In the genomic region with DNA sequence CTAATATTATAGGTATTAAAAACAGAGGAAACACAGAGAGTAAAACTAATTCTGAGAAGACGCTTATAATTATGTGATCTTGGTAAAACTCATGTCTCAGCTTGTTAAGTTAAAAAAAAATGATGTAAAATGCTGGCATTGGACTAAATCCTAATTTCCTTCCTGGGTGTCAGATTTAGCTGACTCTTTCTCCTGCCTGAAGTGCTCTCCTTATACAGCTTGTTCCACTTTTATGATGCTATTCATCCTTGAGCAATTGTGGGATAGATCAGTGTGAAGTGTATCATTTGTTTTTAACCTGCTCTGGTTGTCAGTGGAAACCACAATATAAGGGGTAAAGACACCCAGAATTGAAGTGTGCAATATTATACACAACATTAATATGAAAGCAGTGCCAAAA, we compare ENCODE assay signal across 1 cellular context.
TF ChIP-seq lines count a peak whose summit lies in the region.

No MANE protein-coding gene starts in this region.

TF ChIP-seq in GM23338, 12 proteins besides CTCF, POLR2A, EP300 and RAD21 (continued from another document):
- TF ChIP-seq, protein P1, sequence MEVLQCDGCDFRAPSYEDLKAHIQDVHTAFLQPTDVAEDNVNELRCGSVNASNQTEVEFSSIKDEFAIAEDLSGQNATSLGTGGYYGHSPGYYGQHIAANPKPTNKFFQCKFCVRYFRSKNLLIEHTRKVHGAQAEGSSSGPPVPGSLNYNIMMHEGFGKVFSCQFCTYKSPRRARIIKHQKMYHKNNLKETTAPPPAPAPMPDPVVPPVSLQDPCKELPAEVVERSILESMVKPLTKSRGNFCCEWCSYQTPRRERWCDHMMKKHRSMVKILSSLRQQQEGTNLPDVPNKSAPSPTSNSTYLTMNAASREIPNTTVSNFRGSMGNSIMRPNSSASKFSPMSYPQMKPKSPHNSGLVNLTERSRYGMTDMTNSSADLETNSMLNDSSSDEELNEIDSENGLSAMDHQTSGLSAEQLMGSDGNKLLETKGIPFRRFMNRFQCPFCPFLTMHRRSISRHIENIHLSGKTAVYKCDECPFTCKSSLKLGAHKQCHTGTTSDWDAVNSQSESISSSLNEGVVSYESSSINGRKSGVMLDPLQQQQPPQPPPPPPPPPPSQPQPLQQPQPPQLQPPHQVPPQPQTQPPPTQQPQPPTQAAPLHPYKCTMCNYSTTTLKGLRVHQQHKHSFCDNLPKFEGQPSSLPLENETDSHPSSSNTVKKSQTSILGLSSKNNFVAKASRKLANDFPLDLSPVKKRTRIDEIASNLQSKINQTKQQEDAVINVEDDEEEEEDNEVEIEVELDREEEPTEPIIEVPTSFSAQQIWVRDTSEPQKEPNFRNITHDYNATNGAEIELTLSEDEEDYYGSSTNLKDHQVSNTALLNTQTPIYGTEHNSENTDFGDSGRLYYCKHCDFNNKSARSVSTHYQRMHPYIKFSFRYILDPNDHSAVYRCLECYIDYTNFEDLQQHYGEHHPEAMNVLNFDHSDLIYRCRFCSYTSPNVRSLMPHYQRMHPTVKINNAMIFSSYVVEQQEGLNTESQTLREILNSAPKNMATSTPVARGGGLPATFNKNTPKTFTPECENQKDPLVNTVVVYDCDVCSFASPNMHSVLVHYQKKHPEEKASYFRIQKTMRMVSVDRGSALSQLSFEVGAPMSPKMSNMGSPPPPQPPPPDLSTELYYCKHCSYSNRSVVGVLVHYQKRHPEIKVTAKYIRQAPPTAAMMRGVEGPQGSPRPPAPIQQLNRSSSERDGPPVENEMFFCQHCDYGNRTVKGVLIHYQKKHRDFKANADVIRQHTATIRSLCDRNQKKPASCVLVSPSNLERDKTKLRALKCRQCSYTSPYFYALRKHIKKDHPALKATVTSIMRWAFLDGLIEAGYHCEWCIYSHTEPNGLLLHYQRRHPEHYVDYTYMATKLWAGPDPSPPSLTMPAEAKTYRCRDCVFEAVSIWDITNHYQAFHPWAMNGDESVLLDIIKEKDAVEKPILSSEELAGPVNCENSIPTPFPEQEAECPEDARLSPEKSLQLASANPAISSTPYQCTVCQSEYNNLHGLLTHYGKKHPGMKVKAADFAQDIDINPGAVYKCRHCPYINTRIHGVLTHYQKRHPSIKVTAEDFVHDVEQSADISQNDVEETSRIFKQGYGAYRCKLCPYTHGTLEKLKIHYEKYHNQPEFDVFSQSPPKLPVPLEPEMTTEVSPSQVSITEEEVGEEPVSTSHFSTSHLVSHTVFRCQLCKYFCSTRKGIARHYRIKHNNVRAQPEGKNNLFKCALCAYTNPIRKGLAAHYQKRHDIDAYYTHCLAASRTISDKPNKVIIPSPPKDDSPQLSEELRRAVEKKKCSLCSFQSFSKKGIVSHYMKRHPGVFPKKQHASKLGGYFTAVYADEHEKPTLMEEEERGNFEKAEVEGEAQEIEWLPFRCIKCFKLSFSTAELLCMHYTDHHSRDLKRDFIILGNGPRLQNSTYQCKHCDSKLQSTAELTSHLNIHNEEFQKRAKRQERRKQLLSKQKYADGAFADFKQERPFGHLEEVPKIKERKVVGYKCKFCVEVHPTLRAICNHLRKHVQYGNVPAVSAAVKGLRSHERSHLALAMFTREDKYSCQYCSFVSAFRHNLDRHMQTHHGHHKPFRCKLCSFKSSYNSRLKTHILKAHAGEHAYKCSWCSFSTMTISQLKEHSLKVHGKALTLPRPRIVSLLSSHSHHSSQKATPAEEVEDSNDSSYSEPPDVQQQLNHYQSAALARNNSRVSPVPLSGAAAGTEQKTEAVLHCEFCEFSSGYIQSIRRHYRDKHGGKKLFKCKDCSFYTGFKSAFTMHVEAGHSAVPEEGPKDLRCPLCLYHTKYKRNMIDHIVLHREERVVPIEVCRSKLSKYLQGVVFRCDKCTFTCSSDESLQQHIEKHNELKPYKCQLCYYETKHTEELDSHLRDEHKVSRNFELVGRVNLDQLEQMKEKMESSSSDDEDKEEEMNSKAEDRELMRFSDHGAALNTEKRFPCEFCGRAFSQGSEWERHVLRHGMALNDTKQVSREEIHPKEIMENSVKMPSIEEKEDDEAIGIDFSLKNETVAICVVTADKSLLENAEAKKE (CRISPR knock-in tag; IDR thresholded peaks at IDR 0.05), result no peak
- TF ChIP-seq EZH2phosphoT487 (IDR thresholded peaks at IDR 0.05; ENCODE audit: unreplicated experiment), result no peak
- no peak for TF ChIP-seq JUNB (IDR thresholded peaks at IDR 0.05; ENCODE audit: unreplicated experiment)
- TF ChIP-seq CREB1 (CRISPR knock-in tag; IDR thresholded peaks at IDR 0.05; ENCODE audit: low read depth), result no peak
